Comparison of ENCODE assay signal across 1 cellular context in genomic region chr20:18507218-18508191, GRCh38.
A peak's percentile ranks its signal among the peaks of the same experiment; 100 is the strongest.
TF ChIP-seq lines count a peak whose summit lies in the region.

TSS of gene SEC23B (plus strand) at chr20:18507940. CDS start at chr20:18510836, 2,896 bp downstream.

TF ChIP-seq in HEK293, 187 proteins besides CTCF, POLR2A, EP300 and RAD21 (continued from another document and continues in another):
- TF ChIP-seq ZNF518A (tag by site-specific recombination; conservative IDR thresholded peaks at IDR 0.05; ENCODE audit: low read depth) (peak; percentile 92), REPIN1 (tag by site-specific recombination; IDR thresholded peaks at IDR 0.05; ENCODE audit: low read depth) (no peak; the same call in 1 of the 2 replicates), ZBTB20 (tag by site-specific recombination; IDR thresholded peaks at IDR 0.05) (peak; percentile 74), REST (tag by site-specific recombination; IDR thresholded peaks at IDR 0.05) (no peak; the same call in none of the 2 replicates), ZNF223 (tag by site-specific recombination; IDR thresholded peaks at IDR 0.05) (no peak), ZNF639 (tag by site-specific recombination; IDR thresholded peaks at IDR 0.05) (no peak; the same call in none of the 2 replicates), YY1 (tag by site-specific recombination; IDR thresholded peaks at IDR 0.05) (peak; percentile 97), ZNF510 (tag by site-specific recombination; IDR thresholded peaks at IDR 0.05; ENCODE audit: insufficient replicate concordance) (no peak), ZNF18 (tag by site-specific recombination; IDR thresholded peaks at IDR 0.05) (peak; percentile 30; the same call in 1 of the 2 replicates), ZNF24 (tag by site-specific recombination; IDR thresholded peaks at IDR 0.05) (no peak), ZNF692 (tag by site-specific recombination; IDR thresholded peaks at IDR 0.05) (peak; percentile 68), ZBTB6 (tag by site-specific recombination; IDR thresholded peaks at IDR 0.05) (peak; percentile 84; the same call in 1 of the 2 replicates), ZNF610 (tag by site-specific recombination; IDR thresholded peaks at IDR 0.05; ENCODE audit: borderline replicate concordance) (peak; percentile 33; the same call in 1 of the 2 replicates), ZNF544 (tag by site-specific recombination; IDR thresholded peaks at IDR 0.05) (no peak), INSM2 (tag by site-specific recombination; IDR thresholded peaks at IDR 0.05) (peak; percentile 20; the same call in 1 of the 2 replicates), PRDM10 (tag by site-specific recombination; IDR thresholded peaks at IDR 0.05) (peak; percentile 95), ZNF555 (tag by site-specific recombination; conservative IDR thresholded peaks at IDR 0.05) (no peak), ZNF580 (tag by site-specific recombination; IDR thresholded peaks at IDR 0.05) (peak; percentile 96), ZNF132 (tag by site-specific recombination; IDR thresholded peaks at IDR 0.05; ENCODE audit: borderline replicate concordance) (no peak), ZNF202 (tag by site-specific recombination; IDR thresholded peaks at IDR 0.05; ENCODE audit: borderline replicate concordance) (no peak), ZNF837 (tag by site-specific recombination; IDR thresholded peaks at IDR 0.05) (no peak), SP7 (tag by site-specific recombination; IDR thresholded peaks at IDR 0.05) (peak; percentile 88), ZNF174 (tag by site-specific recombination; IDR thresholded peaks at IDR 0.05) (no peak), ZNF600 (tag by site-specific recombination; IDR thresholded peaks at IDR 0.05) (peak; percentile 96), ZNF530 (tag by site-specific recombination; IDR thresholded peaks at IDR 0.05; ENCODE audit: low read depth) (no peak), ZNF521 (tag by site-specific recombination; IDR thresholded peaks at IDR 0.05) (no peak), ZNF76 (tag by site-specific recombination; IDR thresholded peaks at IDR 0.05; ENCODE audit: borderline replicate concordance, low read depth) (peak; percentile 79), ZNF560 (tag by site-specific recombination; IDR thresholded peaks at IDR 0.05; ENCODE audit: borderline replicate concordance) (peak; percentile 57; the same call in 1 of the 2 replicates), KLF7 (tag by site-specific recombination; IDR thresholded peaks at IDR 0.05; ENCODE audit: borderline replicate concordance) (no peak), KLF17 (tag by site-specific recombination; IDR thresholded peaks at IDR 0.05) (peak; percentile 66; the same call in 1 of the 2 replicates), ZNF350 (tag by site-specific recombination; IDR thresholded peaks at IDR 0.05) (no peak), GLIS1 (tag by site-specific recombination; IDR thresholded peaks at IDR 0.05) (peak; percentile 38; the same call in 1 of the 2 replicates), OSR2 (tag by site-specific recombination; IDR thresholded peaks at IDR 0.05) (peak; percentile 92)
